In the genomic region with DNA sequence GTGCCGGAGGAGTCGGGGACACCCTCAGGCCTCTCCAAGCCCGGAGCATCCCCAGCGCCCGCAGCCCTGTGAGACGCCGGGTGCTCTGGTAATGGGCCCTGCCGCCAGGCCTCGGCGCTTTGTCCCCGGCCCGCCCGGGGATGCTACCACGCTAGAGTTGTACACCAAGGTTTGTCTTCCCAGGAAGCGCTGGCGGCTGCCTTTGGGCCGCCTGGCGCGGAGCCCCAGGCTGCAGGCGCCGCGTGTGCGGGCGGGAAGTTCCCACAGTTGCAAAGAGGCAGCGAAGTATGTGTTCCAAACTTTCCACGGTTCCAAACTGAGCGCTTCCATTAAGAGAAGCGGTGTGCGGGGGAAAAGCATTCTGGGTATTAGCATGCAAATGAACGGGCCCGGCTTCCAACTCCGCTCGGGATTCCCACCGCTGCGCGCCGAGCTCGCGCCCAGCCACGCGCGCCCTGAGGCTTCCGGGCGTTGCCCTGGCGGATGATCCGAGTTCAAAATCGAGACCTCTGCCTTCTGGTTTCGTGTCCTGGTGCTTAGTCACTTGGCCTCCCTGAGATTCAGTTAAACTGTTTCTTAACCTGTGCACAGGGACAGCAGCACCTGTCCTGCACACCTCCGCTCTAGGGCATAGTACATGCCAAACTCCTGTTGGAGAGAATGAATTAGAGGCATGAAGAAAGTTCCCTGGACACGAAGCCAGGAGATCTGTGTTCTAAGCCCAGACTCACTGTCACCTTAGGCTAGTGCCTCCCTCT, we compare ENCODE assay signal across 8 cellular contexts. TPM values are rescaled to one million over a fixed set of nuclear protein-coding genes. Genes with fewer than 3 reads are reported as not detected.
A peak's percentile ranks its signal among the peaks of the same experiment; 100 is the strongest.
DNase-seq lines count a peak whose midpoint lies in the region; ATAC-seq and TF ChIP-seq lines count a peak whose summit lies in the region.

No MANE protein-coding gene starts in this region.

- H3K9me3 ChIP-seq in BE2C, result no peaks in the 10 kb centered on the region
- H3K9me3 ChIP-seq in HAP-1, result no peaks in the 10 kb centered on the region
- no peaks in the 10 kb centered on the region for H3K9me3 ChIP-seq in lung (ENCODE audit: control insufficient read depth in 2 of 2, insufficient read depth in 1 of 2, low read length in 1 of 2)

- CTCF ChIA-PET in activated CD8-positive, alpha-beta T cell treated with anti-CD3 and anti-CD28 coated beads for 36 hours (lab: Charles Lee), result interaction anchor here (1.4 to 1.5 kb wide), 3 partner anchors 53 to 136 kb away, joined by 3 to 6 read pairs (median 5); a partner anchor contains a TSS

- ATAC-seq in activated CD8-positive, alpha-beta T cell treated with anti-CD3 and anti-CD28 coated beads for 36 hours, result peak; percentile 10
- ATAC-seq in lung (ENCODE audit: insufficient read depth, low FRiP score) (peak; percentile 36), GM18519 (IDR thresholded peaks at IDR 0.05; ENCODE audit: low FRiP score, unreplicated experiment) (no peak)

- no peak for TF ChIP-seq CTCF in BE2C (IDR thresholded peaks at IDR 0.05; ENCODE audit: low read depth, low read length)
- no peak for TF ChIP-seq CTCF in activated CD8-positive, alpha-beta T cell treated with anti-CD3 and anti-CD28 coated beads for 36 hours (IDR thresholded peaks at IDR 0.05)
- no peak for TF ChIP-seq CTCF in lung (IDR thresholded peaks at IDR 0.05; ENCODE audit: control extremely low read depth, extremely low read depth)

- WGBS in lung, 2 donors, result 1% methylated on average over 50 of the region's 50 CpGs

- intact Hi-C loops in activated CD8-positive, alpha-beta T cell treated with anti-CD3 and anti-CD28 coated beads for 36 hours (cut with micrococcal nuclease), result loop anchor here (5.0 kb wide), 1 partner anchor 285 kb away; no protein-coding TSS in a partner anchor

- peak overlapping the region; percentile 92 for H3K27ac Mint-ChIP-seq in activated CD8-positive, alpha-beta T cell treated with anti-CD3 and anti-CD28 coated beads for 36 hours

- H3K36me3 ChIP-seq in BE2C, result peaks cover 24% of the 10 kb centered on the region
- H3K36me3 ChIP-seq in HAP-1 (replicated peaks), result peaks cover 13% of the 10 kb centered on the region
- H3K36me3 ChIP-seq in lung (ENCODE audit: control insufficient read depth in 2 of 2, insufficient read depth in 2 of 2, low read length in 2 of 2), result peaks cover 0 to 3% of the 10 kb centered on the region in 2 donors

- peak overlapping the region; percentile 85 for H3K4me3 ChIP-seq in BE2C (ENCODE audit: low read depth, low read length)
- H3K4me3 ChIP-seq in HAP-1, result peak overlapping the region; percentile 54
- H3K4me3 ChIP-seq in lung, result peak overlapping the region; percentile 36

- peak overlapping the region; percentile 94 for H3K4me3 Mint-ChIP-seq in activated CD8-positive, alpha-beta T cell treated with anti-CD3 and anti-CD28 coated beads for 36 hours

- DNase-seq in BE2C (peak; percentile 78), HAP-1 (ENCODE audit: low spot score in 2 of 2) (peak; percentile 71 to 79), NCI-H748 treated with DMSO at 0.1 percent for 48 hours (lab: John Stamatoyannopoulos, UW) (peak; percentile 52), lung (ENCODE audit: low spot score) (peak; percentile 68)
- DNase-seq in activated CD8-positive, alpha-beta T cell treated with anti-CD3 and anti-CD28 coated beads for 36 hours, result peak; percentile 74
- DNase-seq in effector CD8-positive, alpha-beta T cell (lab: John Stamatoyannopoulos, UW), result peak; percentile 29
- DNase-seq in stimulated activated CD4-positive, alpha-beta T cell treated with anti-CD3 and anti-CD28 coated beads, TNF-alpha, amount 100 ng/mL, for 24 hours (ENCODE audit: low read depth in 3 of 3), result peak; percentile 52 to 75 (median 56)

- peaks cover 17% of the 10 kb centered on the region for H3K4me1 Mint-ChIP-seq in activated CD8-positive, alpha-beta T cell treated with anti-CD3 and anti-CD28 coated beads for 36 hours (ENCODE audit: low read depth)

- H3K4me1 ChIP-seq in BE2C (peaks cover 22% of the 10 kb centered on the region), HAP-1 (peaks cover 24% of the 10 kb centered on the region), lung (ENCODE audit: control insufficient read depth in 2 of 2, insufficient read depth in 2 of 2, low read length in 2 of 2) (peaks cover 4 to 16% of the 10 kb centered on the region in 2 donors)

- no peaks in the 10 kb centered on the region for H3K27me3 ChIP-seq in BE2C
- no peaks in the 10 kb centered on the region for H3K27me3 ChIP-seq in HAP-1 (ENCODE audit: low read depth)
- no peaks in the 10 kb centered on the region for H3K27me3 ChIP-seq in lung (ENCODE audit: control insufficient read depth, insufficient read depth)

- H3K27me3 Mint-ChIP-seq in activated CD8-positive, alpha-beta T cell treated with anti-CD3 and anti-CD28 coated beads for 36 hours, result no peaks in the 10 kb centered on the region

- H3K9me3 Mint-ChIP-seq in activated CD8-positive, alpha-beta T cell treated with anti-CD3 and anti-CD28 coated beads for 36 hours, result no peaks in the 10 kb centered on the region

- peaks cover 35% of the 10 kb centered on the region for H3K36me3 Mint-ChIP-seq in activated CD8-positive, alpha-beta T cell treated with anti-CD3 and anti-CD28 coated beads for 36 hours (ENCODE audit: low read depth)

- POLR2A ChIA-PET in activated CD8-positive, alpha-beta T cell treated with anti-CD3 and anti-CD28 coated beads for 36 hours (lab: Charles Lee), result interaction anchor here (0.6 to 2.7 kb wide), 16 partner anchors 11 to 378 kb away, joined by 3 to 23 read pairs (median 4); a partner anchor contains a TSS

- in situ Hi-C loops in HAP-1 (cut with MboI; ENCODE audit: low sequenced_read_pairs), result loop anchor here (5.0 kb wide), 1 partner anchor 50 kb away; a partner anchor contains a TSS

- H3K27ac ChIP-seq in lung (ENCODE audit: low read depth in 1 of 2, low read length in 1 of 2), result peak overlapping the region; percentile 88 to 90

RNA-seq across cellular contexts. Expression of a gene that starts 1.3 kb away (rescaled TPM):
- 79.1 TPM for polyA plus RNA-seq in BE2C (2012; ENCODE audit: insufficient read depth, insufficient read length, low read depth)
- total RNA-seq in activated CD8-positive, alpha-beta T cell treated with anti-CD3 and anti-CD28 coated beads for 36 hours, result 10 to 100 TPM; 28.4 to 29.0 TPM
- total RNA-seq in lung, result 10 to 100 TPM; 35.0 to 35.4 TPM
- 10 to 100 TPM; 12.6 to 24.2 TPM for polyA plus RNA-seq in lung

RNA-seq across cellular contexts. Expression of a gene that starts 52.0 kb away (rescaled TPM):
- 254 TPM for polyA plus RNA-seq in BE2C (2012; ENCODE audit: insufficient read depth, insufficient read length, low read depth)
- total RNA-seq in activated CD8-positive, alpha-beta T cell treated with anti-CD3 and anti-CD28 coated beads for 36 hours, result 100 to 1,000 TPM; 118 to 130 TPM
- 10 to 100 TPM; 43.3 to 47.1 TPM for total RNA-seq in lung
- polyA plus RNA-seq in lung, result 10 to 100 TPM; 39.6 to 40.5 TPM

RNA-seq across cellular contexts. Expression of a gene that starts 55.1 kb away (rescaled TPM):
- polyA plus RNA-seq in BE2C (2012; ENCODE audit: insufficient read depth, insufficient read length, low read depth), result 5.4 TPM
- 10 to 100 TPM; 18.2 to 19.6 TPM for total RNA-seq in activated CD8-positive, alpha-beta T cell treated with anti-CD3 and anti-CD28 coated beads for 36 hours
- total RNA-seq in lung, result 10 to 100 TPM; 25.4 to 47.1 TPM
- 10 to 100 TPM; 11.5 to 34.0 TPM for polyA plus RNA-seq in lung
